8 cellular contexts compared by ENCODE assay signal in the genomic region with DNA sequence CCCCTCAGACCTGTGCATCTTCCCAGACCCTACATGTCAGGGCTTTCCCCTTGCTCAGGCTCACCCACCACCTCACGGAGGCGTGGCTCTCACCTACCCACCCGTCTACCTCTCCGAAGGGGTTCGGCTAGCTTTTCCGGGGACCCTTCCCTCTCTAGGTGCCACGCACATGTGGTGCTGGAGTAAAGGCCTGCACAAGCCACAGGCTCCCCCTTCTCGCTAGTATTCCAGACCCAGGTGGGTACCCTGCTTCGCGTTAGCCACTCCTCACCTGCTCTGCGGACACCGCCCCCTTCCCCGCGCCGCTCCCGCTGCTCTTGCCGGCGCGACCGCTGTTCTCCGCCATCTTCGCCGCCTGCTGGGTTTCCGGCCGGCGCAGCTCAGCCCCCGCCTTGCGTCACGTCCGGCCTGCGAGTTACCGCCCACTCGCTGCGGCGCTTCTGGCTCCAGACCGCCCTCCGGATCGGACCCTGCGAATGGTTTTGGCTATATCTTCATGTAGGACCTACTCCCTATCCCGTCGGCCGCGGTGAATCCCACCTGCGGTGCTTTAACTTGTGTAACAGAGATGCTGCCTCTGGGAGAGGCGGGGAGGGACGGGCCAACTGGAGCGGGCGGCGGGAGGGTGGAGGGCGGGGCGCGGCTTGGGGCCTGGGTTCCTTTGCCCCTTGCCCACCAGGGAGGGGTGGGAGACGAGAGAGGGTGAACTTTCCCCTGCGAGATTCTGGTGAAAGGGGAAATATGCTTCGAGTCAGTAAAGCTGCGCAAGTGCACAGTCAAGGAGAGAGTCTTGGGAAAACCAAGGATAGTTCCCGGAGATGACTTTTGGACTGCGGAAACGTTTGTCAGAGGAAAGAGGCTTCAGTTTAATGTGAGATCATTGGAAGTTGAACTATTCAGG. TPM values are rescaled to one million over a fixed set of nuclear protein-coding genes. Genes with fewer than 3 reads are reported as not detected.
DNase-seq lines count a peak whose midpoint lies in the region; ATAC-seq and TF ChIP-seq lines count a peak whose summit lies in the region.

A gene with protein sequence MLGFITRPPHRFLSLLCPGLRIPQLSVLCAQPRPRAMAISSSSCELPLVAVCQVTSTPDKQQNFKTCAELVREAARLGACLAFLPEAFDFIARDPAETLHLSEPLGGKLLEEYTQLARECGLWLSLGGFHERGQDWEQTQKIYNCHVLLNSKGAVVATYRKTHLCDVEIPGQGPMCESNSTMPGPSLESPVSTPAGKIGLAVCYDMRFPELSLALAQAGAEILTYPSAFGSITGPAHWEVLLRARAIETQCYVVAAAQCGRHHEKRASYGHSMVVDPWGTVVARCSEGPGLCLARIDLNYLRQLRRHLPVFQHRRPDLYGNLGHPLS (plus strand): TSS at position 425 of the 901 bp plus-strand sequence. CDS start 72 bp downstream, at position 497.
A gene with protein sequence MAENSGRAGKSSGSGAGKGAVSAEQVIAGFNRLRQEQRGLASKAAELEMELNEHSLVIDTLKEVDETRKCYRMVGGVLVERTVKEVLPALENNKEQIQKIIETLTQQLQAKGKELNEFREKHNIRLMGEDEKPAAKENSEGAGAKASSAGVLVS (minus strand): TSS at position 357 of the 901 bp plus-strand sequence. CDS start 11 bp downstream, at position 346.

- POLR2A ChIA-PET in AG04449 (lab: Yijun Ruan, JAX), result interaction anchor here (0.6 to 1.1 kb wide), 2 partner anchors 15 to 73 kb away, joined by 3 to 6 read pairs; no protein-coding TSS in a partner anchor

- H3K27ac Mint-ChIP-seq in immature natural killer cell, result peak within 1 kb of the TSS; percentile 92 to 99 (median 98)

- H3K4me1 Mint-ChIP-seq in immature natural killer cell, result peaks cover 60 to 66% of the 10 kb centered on the region in 2 donors

- peak within 1 kb of the TSS; percentile 98 for H3K4me3 ChIP-seq in AG04449 (ENCODE audit: low read depth, low read length)

- DNase-seq in AG04449 (ENCODE audit: low read depth, low spot score), result no peak
- peak; percentile 84 for DNase-seq in NCI-H2196 (lab: John Stamatoyannopoulos, UW; ENCODE audit: unreplicated experiment)
- DNase-seq in activated CD4-positive, CD25-positive, alpha-beta regulatory T cell (lab: John Stamatoyannopoulos, UW), result peak; percentile 45 to 79 (median 69)
- peak; percentile 83 for DNase-seq in central memory CD4-positive, alpha-beta T cell
- DNase-seq in immature natural killer cell, result peak; percentile 83 to 85 (median 84)
- peak; percentile 61 for DNase-seq in smooth muscle cell of the brain vasculature (ENCODE audit: low read depth, low spot score)

- no peak for TF ChIP-seq CTCF in AG04449 (IDR thresholded peaks at IDR 0.05; ENCODE audit: insufficient read depth, low read length, missing control alignments)

- ATAC-seq in GM18870 (IDR thresholded peaks at IDR 0.05; ENCODE audit: unreplicated experiment) (peak; percentile 53), HG03108 (IDR thresholded peaks at IDR 0.05; ENCODE audit: unreplicated experiment) (peak; percentile 83)

- CTCF ChIA-PET in AG04449 (lab: Yijun Ruan, JAX), result interaction anchor here (0.9 to 6.8 kb wide), 8 partner anchors 10 to 124 kb away, joined by 3 to 57 read pairs (median 4); a partner anchor contains a TSS

- H3K4me3 Mint-ChIP-seq in immature natural killer cell, result peak within 1 kb of the TSS; percentile 93 to 97 (median 94)

- H3K36me3 Mint-ChIP-seq in immature natural killer cell, result peaks cover 0 to 16% (median 9%) of the 10 kb centered on the region in 3 donors

- H3K9me3 Mint-ChIP-seq in immature natural killer cell, result no peaks in the 10 kb centered on the region

- peaks cover 0 to 6% (median 2%) of the 10 kb centered on the region in 3 donors for H3K27me3 Mint-ChIP-seq in immature natural killer cell (ENCODE audit: low read depth in 3 of 3)

RNA-seq across cellular contexts. Expression of the first gene that starts in this region (rescaled TPM):
- polyA plus RNA-seq in immature natural killer cell, result 10 to 100 TPM; 17.3 to 21.9 (median 18.2) TPM

RNA-seq across cellular contexts. Expression of the second gene that starts in this region (rescaled TPM):
- polyA plus RNA-seq in immature natural killer cell, result 10 to 100 TPM; 63.4 to 84.4 (median 83.0) TPM
